Comparison of ENCODE assay signal across 9 cellular contexts in genomic region chr18:58886864-58887612, GRCh38. TPM values are rescaled to one million over a fixed set of nuclear protein-coding genes. Genes with fewer than 3 reads are reported as not detected.
DNase-seq lines count a peak whose midpoint lies in the region; ATAC-seq and TF ChIP-seq lines count a peak whose summit lies in the region.
"Had no signal": no experiment of that assay in that cellular context is flagged by ENCODE, and none has a peak within 500 bp of the region (broad histone marks: within the 10 kb centered on the region; RNA-seq: fewer than 3 reads in every experiment).

No MANE protein-coding gene starts in this region.

- no peaks in the 10 kb centered on the region for H3K9me3 ChIP-seq in neuronal stem cell (replicated peaks in 1 of 2; ENCODE audit: control insufficient read depth in 2 of 2, insufficient read depth in 1 of 2, low read depth in 1 of 2, low read length in 2 of 2)

- peaks cover 8% of the 10 kb centered on the region for H3K79me1 ChIP-seq in neuronal stem cell (ENCODE audit: low read depth, low read length)

- H3K4me3 ChIP-seq in H7 (ENCODE audit: insufficient read depth, low read depth, low read length): no peak overlapping the region
- no peak overlapping the region for H3K4me3 ChIP-seq in neuronal stem cell (ENCODE audit: low read length in 2 of 2)

- H2AFZ ChIP-seq in neuronal stem cell (ENCODE audit: low read length): no peak overlapping the region

- H3K23ac ChIP-seq in neuronal stem cell (ENCODE audit: low read depth, low read length, poor library complexity): no peak overlapping the region

- no peaks in the 10 kb centered on the region for H3K36me3 Mint-ChIP-seq in dendritic cell treated with granulocyte-macrophage colony-stimulating factor and Interleukin-4, amounts not matched to agents 40 ng/mL and 50 ng/mL, for 4 days (ENCODE audit: low read depth)
- H3K36me3 Mint-ChIP-seq in nephron progenitor cell (ENCODE audit: low read depth): peaks cover 70% of the 10 kb centered on the region

- no peak overlapping the region for H3K14ac ChIP-seq in neuronal stem cell (ENCODE audit: low read length)

- no peak overlapping the region for H2BK5ac ChIP-seq in neuronal stem cell (ENCODE audit: low read length)

- no peak overlapping the region for H3K9ac ChIP-seq in neuronal stem cell (ENCODE audit: low read depth, low read length, poor library complexity)

- intact Hi-C loops in dendritic cell treated with granulocyte-macrophage colony-stimulating factor and Interleukin-4, amounts not matched to agents 40 ng/mL and 50 ng/mL, for 4 days (cut with micrococcal nuclease): no loop called here
- intact Hi-C loops in left colon (cut with DNase I, micrococcal nuclease): no loop called here

- WGBS in neuronal stem cell (ENCODE audit: extremely low coverage in 2 of 2, insufficient read length in 2 of 2, insufficient replicate concordance in 1 of 2), 2 donors: no CpG with 5 or more reads among the region's 8 CpGs

- no peak for TF ChIP-seq CTCF in nephron progenitor cell (IDR thresholded peaks at IDR 0.05)

- ATAC-seq in HG03108 (IDR thresholded peaks at IDR 0.05; ENCODE audit: unreplicated experiment) (peak; percentile 33), GM19324 (IDR thresholded peaks at IDR 0.05; ENCODE audit: low FRiP score, unreplicated experiment) (no peak), left colon (no peak)

- no peak overlapping the region for H4K91ac ChIP-seq in neuronal stem cell (ENCODE audit: low read depth, low read length, poor library complexity)

- H3K27ac Mint-ChIP-seq in dendritic cell treated with granulocyte-macrophage colony-stimulating factor and Interleukin-4, amounts not matched to agents 40 ng/mL and 50 ng/mL, for 4 days: peak overlapping the region; percentile 92
- H3K27ac Mint-ChIP-seq in nephron progenitor cell: peak overlapping the region; percentile 84

- peaks cover 12% of the 10 kb centered on the region for H3K36me3 ChIP-seq in H7 (replicated peaks; ENCODE audit: control insufficient read depth, insufficient read depth, low read length)
- peaks cover 5 to 92% of the 10 kb centered on the region in 2 donors for H3K36me3 ChIP-seq in neuronal stem cell (replicated peaks in 1 of 2; ENCODE audit: control insufficient read depth in 2 of 2, insufficient read depth in 2 of 2, low read length in 2 of 2)

- peaks cover 3% of the 10 kb centered on the region for H3K27me3 Mint-ChIP-seq in dendritic cell treated with granulocyte-macrophage colony-stimulating factor and Interleukin-4, amounts not matched to agents 40 ng/mL and 50 ng/mL, for 4 days
- no peaks in the 10 kb centered on the region for H3K27me3 Mint-ChIP-seq in nephron progenitor cell (ENCODE audit: low read depth, poor library complexity)

- no peak overlapping the region for H3K4ac ChIP-seq in neuronal stem cell (ENCODE audit: low read length)

- no peak overlapping the region for H3K18ac ChIP-seq in neuronal stem cell (ENCODE audit: low read length)

- H2BK15ac ChIP-seq in neuronal stem cell (ENCODE audit: low read length): no peak overlapping the region

- no peaks in the 10 kb centered on the region for H3K4me1 ChIP-seq in neuronal stem cell (ENCODE audit: control insufficient read depth in 2 of 2, insufficient read depth in 1 of 2, low read depth in 1 of 2, low read length in 2 of 2)

- H3K27me3 ChIP-seq in H7 (ENCODE audit: control insufficient read depth, insufficient read depth, low read length) (no peaks in the 10 kb centered on the region), neuronal stem cell (ENCODE audit: control insufficient read depth in 3 of 3, insufficient read depth in 3 of 3, low read depth in 1 of 3, low read length in 3 of 3) (no peaks in the 10 kb centered on the region)

- peak; percentile 63 for DNase-seq in G401 (ENCODE audit: low spot score)
- no peak for DNase-seq in nephron progenitor cell
- DNase-seq in H7: no peak
- DNase-seq in neuronal stem cell (ENCODE audit: low spot score): no peak
- no peak for DNase-seq in left colon
- DNase-seq: DMS 273 treated with DMSO at 0.1 percent for 48 hours had no signal

- H2BK120ac ChIP-seq in neuronal stem cell (ENCODE audit: low read depth, low read length): no peak overlapping the region

- H3K4me3 Mint-ChIP-seq in dendritic cell treated with granulocyte-macrophage colony-stimulating factor and Interleukin-4, amounts not matched to agents 40 ng/mL and 50 ng/mL, for 4 days: peak overlapping the region; percentile 62
- H3K4me3 Mint-ChIP-seq in nephron progenitor cell: no peak overlapping the region

- H3K27ac ChIP-seq in neuronal stem cell (replicated peaks; ENCODE audit: low read length): no peak overlapping the region

- no peak overlapping the region for H4K8ac ChIP-seq in neuronal stem cell (ENCODE audit: low read depth, low read length)

- H2AK5ac ChIP-seq in neuronal stem cell (ENCODE audit: low read depth, low read length): no peak overlapping the region

- H3K4me1 Mint-ChIP-seq in dendritic cell treated with granulocyte-macrophage colony-stimulating factor and Interleukin-4, amounts not matched to agents 40 ng/mL and 50 ng/mL, for 4 days (ENCODE audit: low read depth): peaks cover 23% of the 10 kb centered on the region
- peaks cover 24% of the 10 kb centered on the region for H3K4me1 Mint-ChIP-seq in nephron progenitor cell

- no peak overlapping the region for H2BK12ac ChIP-seq in neuronal stem cell (ENCODE audit: low read length)

- in situ Hi-C loops in G401 (cut with HindIII; ENCODE audit: low sequenced_read_pairs): no loop called here

- no peak overlapping the region for H3K4me2 ChIP-seq in neuronal stem cell (ENCODE audit: insufficient read depth, low read length, poor library complexity, severe bottlenecking)

- H3K9me3 Mint-ChIP-seq in dendritic cell treated with granulocyte-macrophage colony-stimulating factor and Interleukin-4, amounts not matched to agents 40 ng/mL and 50 ng/mL, for 4 days: no peaks in the 10 kb centered on the region
- no peaks in the 10 kb centered on the region for H3K9me3 Mint-ChIP-seq in nephron progenitor cell

RNA-seq across cellular contexts. Expression of gene ZNF532, which starts 22.4 kb away (rescaled TPM):
- total RNA-seq in G401 (2014; rRNA removed; shearing (Covaris generic)): 19.5 and 21.9 TPM in 2 replicates
- total RNA-seq in H7 (2014; rRNA removed; shearing (Covaris generic)): 71.6 and 111 TPM in 2 replicates
- polyA plus RNA-seq in neuronal stem cell (2013, experiment 1 of 2): 101 TPM
- 101 TPM for polyA plus RNA-seq in neuronal stem cell (2013, experiment 2 of 2)
- 10 to 100 TPM in 1 of 2 donors, 1 to 10 TPM in 1; 7.1 to 17.2 TPM for total RNA-seq in left colon
